Comparison of ENCODE assay signal across 28 cellular contexts in genomic region chr12:47614521-47614920, GRCh38.
"Had no signal": no experiment of that assay in that cellular context is flagged by ENCODE, and none has a peak within 500 bp of the region (broad histone marks: within the 10 kb centered on the region; RNA-seq: fewer than 3 reads in every experiment).

No MANE protein-coding gene starts in this region.

- H3K9ac ChIP-seq: parathyroid adenoma had no signal

- ATAC-seq: naive thymus-derived CD8-positive, alpha-beta T cell; natural killer cell treated with Interleukin-12 subunit alpha and Interleukin-12 subunit beta and Interleukin-15 and Interleukin-18, amount 100 ng/mL, for 72 hours; psoas muscle; right cardiac atrium; right lobe of liver; stimulated activated effector memory CD8-positive, alpha-beta T cell treated with anti-CD3 and anti-CD28 coated beads, Interleukin-12 subunit alpha, Interleukin-12 subunit beta, amount 100 ng/mL, for 72 hours; stimulated activated naive B cell treated with anti-CD40 and anti-IgM and Interleukin-4, amounts not matched to agents 10 μg/mL and 1 μg/mL and 100 μg/mL, for 72 hours had no signal

- H3K27me3 Mint-ChIP-seq: naive B cell; naive thymus-derived CD8-positive, alpha-beta T cell; natural killer cell treated with Interleukin-12 subunit alpha and Interleukin-12 subunit beta and Interleukin-15 and Interleukin-18, amount 100 ng/mL, for 72 hours; progenitor cell of endocrine pancreas; stimulated activated naive B cell treated with anti-CD40 and anti-IgM and Interleukin-4, amounts not matched to agents 10 μg/mL and 1 μg/mL and 100 μg/mL, for 72 hours; stimulated activated naive CD8-positive, alpha-beta T cell treated with anti-CD3 and anti-CD28 coated beads, Interleukin-15, Interleukin-2, amounts not matched to agents 100 ng/mL and 50 ng/mL, for 24 hours had no signal

- H3K27me3 ChIP-seq: ovary, right lobe of liver, sigmoid colon, stomach, thyroid gland, tibial nerve, upper lobe of left lung, vagina had no signal

- DNase-seq: naive B cell; naive thymus-derived CD8-positive, alpha-beta T cell; nephron progenitor cell; occipital lobe; ovary; psoas muscle; right cardiac atrium; right lobe of liver; sigmoid colon; small intestine; stimulated activated CD4-positive, alpha-beta T cell treated with anti-CD3 and anti-CD28 coated beads, Interleukin-15, amount 100 ng/mL, for 24 hours; stimulated activated CD4-positive, alpha-beta T cell treated with anti-CD3 and anti-CD28 coated beads, Interleukin-2, amount 100 ng/mL, for 24 hours; stimulated activated CD4-positive, alpha-beta T cell treated with anti-CD3 and anti-CD28 coated beads, Interleukin-2, amount 100 ng/mL, for 48 hours; stimulated activated CD4-positive, alpha-beta T cell treated with anti-CD3 and anti-CD28 coated beads, Interleukin-4, amount 100 ng/mL, for 24 hours; stimulated activated naive B cell treated with anti-CD40 and anti-IgM and Interleukin-4, amounts not matched to agents 10 μg/mL and 1 μg/mL and 100 μg/mL, for 72 hours; stomach; thyroid gland; trophoblast cell; upper lobe of left lung had no signal

- H3K4me3 ChIP-seq: ovary, psoas muscle, right lobe of liver, sigmoid colon, stomach, thoracic aorta, thyroid gland, tibial nerve, upper lobe of left lung, vagina had no signal

- H3K27ac ChIP-seq: ovary, parathyroid adenoma, psoas muscle, right lobe of liver, sigmoid colon, stomach, thoracic aorta, thyroid gland, tibial nerve, upper lobe of left lung, vagina had no signal

- H3K9me3 ChIP-seq: psoas muscle, right lobe of liver, thoracic aorta, thyroid gland, vagina had no signal

- H2AFZ ChIP-seq: parathyroid adenoma had no signal

- H3K9me3 Mint-ChIP-seq: natural killer cell treated with Interleukin-12 subunit alpha and Interleukin-12 subunit beta and Interleukin-15 and Interleukin-18, amount 100 ng/mL, for 72 hours had no signal

- H3K36me3 Mint-ChIP-seq: stimulated activated effector memory CD8-positive, alpha-beta T cell treated with anti-CD3 and anti-CD28 coated beads, Interleukin-12 subunit alpha, Interleukin-12 subunit beta, amount 100 ng/mL, for 72 hours had no signal

- H3K4me3 Mint-ChIP-seq: naive B cell; naive thymus-derived CD8-positive, alpha-beta T cell; natural killer cell treated with Interleukin-12 subunit alpha and Interleukin-12 subunit beta and Interleukin-15 and Interleukin-18, amount 100 ng/mL, for 72 hours; nephron progenitor cell; neural crest cell; stimulated activated effector memory CD8-positive, alpha-beta T cell treated with anti-CD3 and anti-CD28 coated beads, Interleukin-12 subunit alpha, Interleukin-12 subunit beta, amount 100 ng/mL, for 72 hours; stimulated activated naive B cell treated with anti-CD40 and anti-IgM and Interleukin-4, amounts not matched to agents 10 μg/mL and 1 μg/mL and 100 μg/mL, for 72 hours; stimulated activated naive CD8-positive, alpha-beta T cell treated with anti-CD3 and anti-CD28 coated beads, Interleukin-15, Interleukin-2, amounts not matched to agents 100 ng/mL and 50 ng/mL, for 24 hours had no signal

- H3K4me1 ChIP-seq: parathyroid adenoma, psoas muscle, right lobe of liver, stomach, thyroid gland, tibial nerve, upper lobe of left lung, vagina had no signal

- H3K27ac Mint-ChIP-seq: naive B cell; naive thymus-derived CD8-positive, alpha-beta T cell; natural killer cell treated with Interleukin-12 subunit alpha and Interleukin-12 subunit beta and Interleukin-15 and Interleukin-18, amount 100 ng/mL, for 72 hours; nephron progenitor cell; progenitor cell of endocrine pancreas; stimulated activated effector memory CD8-positive, alpha-beta T cell treated with anti-CD3 and anti-CD28 coated beads, Interleukin-12 subunit alpha, Interleukin-12 subunit beta, amount 100 ng/mL, for 72 hours; stimulated activated naive B cell treated with anti-CD40 and anti-IgM and Interleukin-4, amounts not matched to agents 10 μg/mL and 1 μg/mL and 100 μg/mL, for 72 hours; stimulated activated naive CD8-positive, alpha-beta T cell treated with anti-CD3 and anti-CD28 coated beads, Interleukin-15, Interleukin-2, amounts not matched to agents 100 ng/mL and 50 ng/mL, for 24 hours had no signal

- H3K36me3 ChIP-seq: ovary, right lobe of liver, sigmoid colon, stomach, thoracic aorta, thyroid gland, upper lobe of left lung, vagina had no signal

- H3K4me1 Mint-ChIP-seq: nephron progenitor cell; neural crest cell; stimulated activated effector memory CD8-positive, alpha-beta T cell treated with anti-CD3 and anti-CD28 coated beads, Interleukin-12 subunit alpha, Interleukin-12 subunit beta, amount 100 ng/mL, for 72 hours had no signal
